9 cellular contexts compared by ENCODE assay signal in the genomic region with DNA sequence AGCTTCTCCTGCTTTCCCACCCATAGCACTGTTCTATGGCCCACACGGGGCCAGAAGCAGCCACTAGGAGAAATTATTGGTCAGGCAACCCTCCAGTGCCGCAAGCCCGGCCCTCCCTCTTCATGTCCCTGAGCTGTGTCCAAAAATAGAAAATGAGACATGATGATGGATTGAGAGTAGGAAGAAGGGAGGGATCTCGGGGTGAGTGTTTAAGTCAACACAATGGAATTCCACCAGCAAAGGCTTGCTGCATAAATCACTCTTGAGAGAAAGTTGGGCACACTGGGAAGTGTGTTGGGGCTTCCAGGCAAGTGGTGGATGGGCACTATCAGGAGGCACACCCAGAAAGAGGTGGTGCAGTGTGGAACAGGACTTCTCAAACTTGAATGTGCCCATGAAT.
DNase-seq lines count a peak whose midpoint lies in the region; ATAC-seq and TF ChIP-seq lines count a peak whose summit lies in the region.
"Had no signal": no experiment of that assay in that cellular context is flagged by ENCODE, and none has a peak within 500 bp of the region (broad histone marks: within the 10 kb centered on the region; RNA-seq: fewer than 3 reads in every experiment).

No MANE protein-coding gene starts in this region.

- DNase-seq in Calu3: peak; percentile 5
- peak; percentile 24 for DNase-seq in Panc1 (ENCODE audit: low read depth, low spot score)
- peak; percentile 93 to 99 for DNase-seq in fibroblast of lung (ENCODE audit: low read depth in 2 of 2)
- peak; percentile 93 for DNase-seq in non-pigmented ciliary epithelial cell (ENCODE audit: low read depth)
- DNase-seq in DMS79 (lab: John Stamatoyannopoulos, UW): no peak
- DNase-seq in effector CD8-positive, alpha-beta T cell (lab: John Stamatoyannopoulos, UW): no peak
- DNase-seq in DMS79 treated with DMSO at 0.1 percent for 48 hours (lab: John Stamatoyannopoulos, UW): no peak

- no peaks in the 10 kb centered on the region for H3K36me3 Mint-ChIP-seq in Calu3 (ENCODE audit: insufficient read depth, unreplicated experiment)
- H3K36me3 Mint-ChIP-seq: WTC11 had no signal

- BruUV-seq in Calu3 (replicated peaks; lab: Mats Ljungman, UMichigan) (no TSS peak), Panc1 (replicated peaks; lab: Mats Ljungman, UMichigan) (no TSS peak)

- H3K27ac ChIP-seq in Panc1 (ENCODE audit: low read length) (no peak overlapping the region), fibroblast of lung (ENCODE audit: insufficient read depth, low read length) (no peak overlapping the region)

- no peak overlapping the region for H3K4me3 Mint-ChIP-seq in Calu3 (ENCODE audit: low read depth, unreplicated experiment)
- H3K4me3 Mint-ChIP-seq: WTC11 had no signal

- ATAC-seq in Panc1: no peak
- ATAC-seq in HG03354 (IDR thresholded peaks at IDR 0.05; ENCODE audit: poor library complexity, severe bottlenecking, unreplicated experiment): no peak
- ATAC-seq: WTC11 had no signal

- in situ Hi-C loops in Panc1 (cut with HindIII; ENCODE audit: low pct_unique_long_range_greater_than_20kb, low sequenced_read_pairs): no loop called here

- no peaks in the 10 kb centered on the region for H3K9me3 Mint-ChIP-seq in Calu3 (ENCODE audit: low read depth, unreplicated experiment)
- H3K9me3 Mint-ChIP-seq: WTC11 had no signal

- TF ChIP-seq CTCF in Calu3 (IDR thresholded peaks at IDR 0.05; ENCODE audit: unreplicated experiment) (no peak), Panc1 (IDR thresholded peaks at IDR 0.05) (no peak), fibroblast of lung (conservative IDR thresholded peaks at IDR 0.05 in 1 of 2, IDR thresholded peaks at IDR 0.05 in 1 of 2; ENCODE audit: low read depth in 1 of 2, low read length in 2 of 2) (no peak)

- H3K4me2 ChIP-seq in fibroblast of lung (ENCODE audit: extremely low read depth, insufficient read depth, low read length): no peak overlapping the region

- peaks cover 19% of the 10 kb centered on the region for H3K27me3 Mint-ChIP-seq in Calu3 (ENCODE audit: unreplicated experiment)

- H3K4me3 ChIP-seq in Panc1 (ENCODE audit: low read depth in 2 of 2, low read length in 2 of 2) (no peak overlapping the region), fibroblast of lung (replicated peaks in 1 of 4; ENCODE audit: control extremely low read depth in 1 of 4, insufficient read depth in 1 of 4, low read depth in 3 of 4, low read length in 4 of 4) (no peak overlapping the region)

- H4K20me1 ChIP-seq in fibroblast of lung (ENCODE audit: control insufficient read depth, extremely low read depth, insufficient read depth, low read length): no peaks in the 10 kb centered on the region

- CTCF ChIA-PET in Calu3 (lab: Charles Lee) (no interaction called here), Panc1 (lab: Charles Lee) (no interaction called here)

- no peak overlapping the region for H3K9ac ChIP-seq in fibroblast of lung (ENCODE audit: insufficient read depth, low read length)

- H3K27ac Mint-ChIP-seq in Calu3 (ENCODE audit: unreplicated experiment): no peak overlapping the region
- H3K27ac Mint-ChIP-seq: WTC11 had no signal

- H3K36me3 ChIP-seq in Panc1 (ENCODE audit: control insufficient read depth, insufficient read depth, low read length) (0 out of 2 replicates have a peak, but pooled peaks cover 2% of the 10 kb centered on the region), fibroblast of lung (ENCODE audit: control insufficient read depth, insufficient read depth, low read length) (no peaks in the 10 kb centered on the region)

- intact Hi-C loops in Calu3 (cut with micrococcal nuclease; ENCODE audit: unreplicated experiment) (loop anchor here (5.0 to 10.0 kb wide), 2 partner anchors 342 to 729 kb away; no protein-coding TSS in a partner anchor), Panc1 (cut with micrococcal nuclease; ENCODE audit: unreplicated experiment) (no loop called here)

- H3K4me1 Mint-ChIP-seq in Calu3 (ENCODE audit: low read depth, unreplicated experiment): no peaks in the 10 kb centered on the region

- H2AFZ ChIP-seq in fibroblast of lung (ENCODE audit: low read length): no peak overlapping the region

- H3K79me2 ChIP-seq in fibroblast of lung (ENCODE audit: control insufficient read depth, insufficient read depth, low read length): no peaks in the 10 kb centered on the region

- H3K9me3 ChIP-seq in Panc1 (ENCODE audit: control insufficient read depth, insufficient read depth, low read depth, low read length) (no peaks in the 10 kb centered on the region), fibroblast of lung (ENCODE audit: control insufficient read depth, insufficient read depth, low read depth, low read length) (no peaks in the 10 kb centered on the region)

- no peaks in the 10 kb centered on the region for H3K4me1 ChIP-seq in Panc1 (ENCODE audit: control insufficient read depth, insufficient read depth, low read length)
- H3K4me1 ChIP-seq in fibroblast of lung (ENCODE audit: control insufficient read depth, extremely low read depth, insufficient read depth, low read length): no peaks in the 10 kb centered on the region

- no peaks in the 10 kb centered on the region for H3K27me3 ChIP-seq in Panc1 (ENCODE audit: control insufficient read depth, insufficient read depth, low read length)
- H3K27me3 ChIP-seq in fibroblast of lung (ENCODE audit: control insufficient read depth, insufficient read depth, low read length): no peaks in the 10 kb centered on the region

- POLR2A ChIA-PET in Panc1 (lab: Charles Lee): no interaction called here

Comparison
In these comparisons a context has a peak if more than half of its experiments do, and no peak if none do; other contexts are left out.
1. DNase-seq: peak in Calu3 (single experiment), Panc1 (single experiment), fibroblast of lung (2 of 2) and non-pigmented ciliary epithelial cell (single experiment); none in DMS79 (single experiment), effector CD8-positive, alpha-beta T cell (single experiment) and DMS79 treated with DMSO at 0.1 percent for 48 hours (single experiment).